ENCODE assay signal across 1 cellular context in the genomic region with DNA sequence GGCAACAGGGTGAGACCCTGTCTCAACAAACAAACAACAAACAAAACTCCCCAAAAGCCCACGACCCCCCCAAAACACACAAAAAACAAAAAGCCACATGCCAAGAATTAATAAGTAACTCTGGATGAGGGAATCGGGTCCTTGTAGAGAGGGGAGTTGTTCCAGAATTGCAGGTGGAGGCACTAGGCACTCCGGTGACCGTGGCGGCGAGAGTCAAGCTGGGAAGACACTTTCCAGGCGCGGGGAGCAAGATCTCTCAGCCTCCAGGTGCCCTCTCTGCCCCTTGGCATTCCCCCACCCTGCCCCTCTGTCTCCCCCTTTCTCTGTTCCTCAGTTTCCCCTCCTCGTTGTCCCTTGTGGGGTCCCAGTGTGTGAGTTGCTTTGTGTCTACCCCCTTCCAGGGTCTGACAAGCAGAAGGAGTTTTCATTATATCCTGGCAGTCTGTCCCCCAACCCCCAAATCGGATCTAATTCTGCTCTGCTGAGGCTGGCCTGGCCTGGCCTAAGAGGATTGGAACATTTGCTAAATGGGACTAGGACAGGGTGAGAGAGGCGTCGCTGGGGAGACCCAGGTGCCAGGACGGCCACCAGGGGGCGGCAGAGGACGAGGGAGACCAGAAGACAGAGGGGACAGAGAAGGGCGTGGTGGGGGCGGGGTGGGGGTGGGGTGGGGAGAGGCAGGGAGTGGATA.
TF ChIP-seq lines count a peak whose summit lies in the region.

No MANE protein-coding gene starts in this region.

TF ChIP-seq in K562, 482 proteins besides CTCF, POLR2A, EP300 and RAD21:
- TF ChIP-seq, protein P1, sequence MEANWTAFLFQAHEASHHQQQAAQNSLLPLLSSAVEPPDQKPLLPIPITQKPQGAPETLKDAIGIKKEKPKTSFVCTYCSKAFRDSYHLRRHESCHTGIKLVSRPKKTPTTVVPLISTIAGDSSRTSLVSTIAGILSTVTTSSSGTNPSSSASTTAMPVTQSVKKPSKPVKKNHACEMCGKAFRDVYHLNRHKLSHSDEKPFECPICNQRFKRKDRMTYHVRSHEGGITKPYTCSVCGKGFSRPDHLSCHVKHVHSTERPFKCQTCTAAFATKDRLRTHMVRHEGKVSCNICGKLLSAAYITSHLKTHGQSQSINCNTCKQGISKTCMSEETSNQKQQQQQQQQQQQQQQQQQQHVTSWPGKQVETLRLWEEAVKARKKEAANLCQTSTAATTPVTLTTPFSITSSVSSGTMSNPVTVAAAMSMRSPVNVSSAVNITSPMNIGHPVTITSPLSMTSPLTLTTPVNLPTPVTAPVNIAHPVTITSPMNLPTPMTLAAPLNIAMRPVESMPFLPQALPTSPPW (CRISPR knock-in tag; IDR thresholded peaks at IDR 0.05), result peak; percentile 62
- TF ChIP-seq, protein P2, sequence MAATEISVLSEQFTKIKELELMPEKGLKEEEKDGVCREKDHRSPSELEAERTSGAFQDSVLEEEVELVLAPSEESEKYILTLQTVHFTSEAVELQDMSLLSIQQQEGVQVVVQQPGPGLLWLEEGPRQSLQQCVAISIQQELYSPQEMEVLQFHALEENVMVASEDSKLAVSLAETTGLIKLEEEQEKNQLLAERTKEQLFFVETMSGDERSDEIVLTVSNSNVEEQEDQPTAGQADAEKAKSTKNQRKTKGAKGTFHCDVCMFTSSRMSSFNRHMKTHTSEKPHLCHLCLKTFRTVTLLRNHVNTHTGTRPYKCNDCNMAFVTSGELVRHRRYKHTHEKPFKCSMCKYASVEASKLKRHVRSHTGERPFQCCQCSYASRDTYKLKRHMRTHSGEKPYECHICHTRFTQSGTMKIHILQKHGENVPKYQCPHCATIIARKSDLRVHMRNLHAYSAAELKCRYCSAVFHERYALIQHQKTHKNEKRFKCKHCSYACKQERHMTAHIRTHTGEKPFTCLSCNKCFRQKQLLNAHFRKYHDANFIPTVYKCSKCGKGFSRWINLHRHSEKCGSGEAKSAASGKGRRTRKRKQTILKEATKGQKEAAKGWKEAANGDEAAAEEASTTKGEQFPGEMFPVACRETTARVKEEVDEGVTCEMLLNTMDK (IDR thresholded peaks at IDR 0.05; ENCODE audit: borderline replicate concordance, insufficient read depth, low read depth, low read length, poor library complexity, severe bottlenecking), result peak; percentile 56
- TF ChIP-seq RFX1 (IDR thresholded peaks at IDR 0.05) (no peak), TARDBP (IDR thresholded peaks at IDR 0.05) (no peak), ZBTB7A (IDR thresholded peaks at IDR 0.05; ENCODE audit: borderline replicate concordance, control insufficient read depth, low read depth, low read length) (peak; percentile 70; the same call in 1 of the 2 replicates), FIP1L1 (IDR thresholded peaks at IDR 0.05; ENCODE audit: low read depth, low read length, poor library complexity, severe bottlenecking) (no peak), RBBP5 (IDR thresholded peaks at IDR 0.05; ENCODE audit: borderline replicate concordance, insufficient read depth, low read length, poor library complexity, severe bottlenecking) (no peak), TSC22D4 (tag; IDR thresholded peaks at IDR 0.05) (no peak), SMC3 (conservative IDR thresholded peaks at IDR 0.05; ENCODE audit: insufficient read depth, low read depth, low read length) (peak; percentile 63), HNRNPK (IDR thresholded peaks at IDR 0.05; ENCODE audit: low read depth, low read length, poor library complexity, severe bottlenecking) (no peak), GATAD2A (IDR thresholded peaks at IDR 0.05) (no peak), MAZ (CRISPR knock-in tag; conservative IDR thresholded peaks at IDR 0.05 in 1 of 2, IDR thresholded peaks at IDR 0.05 in 1 of 2) (peak in 1 of 2 experiments; percentile 67; a peak in 2 of 4 replicates), TEAD1 (CRISPR knock-in tag; IDR thresholded peaks at IDR 0.05) (no peak), ZNF583 (CRISPR knock-in tag; IDR thresholded peaks at IDR 0.05) (no peak), SMARCE1 (IDR thresholded peaks at IDR 0.05) (no peak), TOE1 (IDR thresholded peaks at IDR 0.05; ENCODE audit: borderline replicate concordance) (no peak), TOE1 (CRISPR knock-in tag; IDR thresholded peaks at IDR 0.05; ENCODE audit: borderline replicate concordance, low read depth) (no peak), SPI1 (IDR thresholded peaks at IDR 0.05; ENCODE audit: borderline replicate concordance, low read depth, low read length) (no peak), RCOR1 (IDR thresholded peaks at IDR 0.05; ENCODE audit: borderline replicate concordance in 1 of 2, low read depth in 2 of 2, low read length in 2 of 2) (0 out of 4 replicates have a peak, but pooled peaks of 1 of the 2 experiments have one; percentile 25), RUNX1 (IDR thresholded peaks at IDR 0.05; ENCODE audit: low read depth) (0 out of 2 replicates have a peak, but pooled peaks have one; percentile 31), ZNF707 (CRISPR knock-in tag; conservative IDR thresholded peaks at IDR 0.05) (no peak), ZBTB1 (CRISPR knock-in tag; IDR thresholded peaks at IDR 0.05; ENCODE audit: borderline replicate concordance, low read depth) (no peak), PML (IDR thresholded peaks at IDR 0.05; ENCODE audit: low read length) (no peak), MIER1 (IDR thresholded peaks at IDR 0.05; ENCODE audit: low read depth) (no peak), ZNF165 (CRISPR knock-in tag; IDR thresholded peaks at IDR 0.05; ENCODE audit: borderline replicate concordance) (no peak)
- TF ChIP-seq, protein P3, sequence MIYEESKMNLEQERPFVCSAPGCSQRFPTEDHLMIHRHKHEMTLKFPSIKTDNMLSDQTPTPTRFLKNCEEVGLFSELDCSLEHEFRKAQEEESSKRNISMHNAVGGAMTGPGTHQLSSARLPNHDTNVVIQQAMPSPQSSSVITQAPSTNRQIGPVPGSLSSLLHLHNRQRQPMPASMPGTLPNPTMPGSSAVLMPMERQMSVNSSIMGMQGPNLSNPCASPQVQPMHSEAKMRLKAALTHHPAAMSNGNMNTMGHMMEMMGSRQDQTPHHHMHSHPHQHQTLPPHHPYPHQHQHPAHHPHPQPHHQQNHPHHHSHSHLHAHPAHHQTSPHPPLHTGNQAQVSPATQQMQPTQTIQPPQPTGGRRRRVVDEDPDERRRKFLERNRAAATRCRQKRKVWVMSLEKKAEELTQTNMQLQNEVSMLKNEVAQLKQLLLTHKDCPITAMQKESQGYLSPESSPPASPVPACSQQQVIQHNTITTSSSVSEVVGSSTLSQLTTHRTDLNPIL (CRISPR knock-in tag; IDR thresholded peaks at IDR 0.05), result no peak
- TF ChIP-seq, protein P4, sequence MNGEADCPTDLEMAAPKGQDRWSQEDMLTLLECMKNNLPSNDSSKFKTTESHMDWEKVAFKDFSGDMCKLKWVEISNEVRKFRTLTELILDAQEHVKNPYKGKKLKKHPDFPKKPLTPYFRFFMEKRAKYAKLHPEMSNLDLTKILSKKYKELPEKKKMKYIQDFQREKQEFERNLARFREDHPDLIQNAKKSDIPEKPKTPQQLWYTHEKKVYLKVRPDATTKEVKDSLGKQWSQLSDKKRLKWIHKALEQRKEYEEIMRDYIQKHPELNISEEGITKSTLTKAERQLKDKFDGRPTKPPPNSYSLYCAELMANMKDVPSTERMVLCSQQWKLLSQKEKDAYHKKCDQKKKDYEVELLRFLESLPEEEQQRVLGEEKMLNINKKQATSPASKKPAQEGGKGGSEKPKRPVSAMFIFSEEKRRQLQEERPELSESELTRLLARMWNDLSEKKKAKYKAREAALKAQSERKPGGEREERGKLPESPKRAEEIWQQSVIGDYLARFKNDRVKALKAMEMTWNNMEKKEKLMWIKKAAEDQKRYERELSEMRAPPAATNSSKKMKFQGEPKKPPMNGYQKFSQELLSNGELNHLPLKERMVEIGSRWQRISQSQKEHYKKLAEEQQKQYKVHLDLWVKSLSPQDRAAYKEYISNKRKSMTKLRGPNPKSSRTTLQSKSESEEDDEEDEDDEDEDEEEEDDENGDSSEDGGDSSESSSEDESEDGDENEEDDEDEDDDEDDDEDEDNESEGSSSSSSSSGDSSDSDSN (IDR thresholded peaks at IDR 0.05; ENCODE audit: borderline replicate concordance in 1 of 2, low read depth in 2 of 2, low read length in 2 of 2), result no peak
- TF ChIP-seq, protein P5, sequence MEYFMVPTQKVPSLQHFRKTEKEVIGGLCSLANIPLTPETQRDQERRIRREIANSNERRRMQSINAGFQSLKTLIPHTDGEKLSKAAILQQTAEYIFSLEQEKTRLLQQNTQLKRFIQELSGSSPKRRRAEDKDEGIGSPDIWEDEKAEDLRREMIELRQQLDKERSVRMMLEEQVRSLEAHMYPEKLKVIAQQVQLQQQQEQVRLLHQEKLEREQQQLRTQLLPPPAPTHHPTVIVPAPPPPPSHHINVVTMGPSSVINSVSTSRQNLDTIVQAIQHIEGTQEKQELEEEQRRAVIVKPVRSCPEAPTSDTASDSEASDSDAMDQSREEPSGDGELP (CRISPR knock-in tag; IDR thresholded peaks at IDR 0.05; ENCODE audit: borderline replicate concordance), result peak; percentile 35; the same call in 1 of the 2 replicates
- TF ChIP-seq, protein P6, sequence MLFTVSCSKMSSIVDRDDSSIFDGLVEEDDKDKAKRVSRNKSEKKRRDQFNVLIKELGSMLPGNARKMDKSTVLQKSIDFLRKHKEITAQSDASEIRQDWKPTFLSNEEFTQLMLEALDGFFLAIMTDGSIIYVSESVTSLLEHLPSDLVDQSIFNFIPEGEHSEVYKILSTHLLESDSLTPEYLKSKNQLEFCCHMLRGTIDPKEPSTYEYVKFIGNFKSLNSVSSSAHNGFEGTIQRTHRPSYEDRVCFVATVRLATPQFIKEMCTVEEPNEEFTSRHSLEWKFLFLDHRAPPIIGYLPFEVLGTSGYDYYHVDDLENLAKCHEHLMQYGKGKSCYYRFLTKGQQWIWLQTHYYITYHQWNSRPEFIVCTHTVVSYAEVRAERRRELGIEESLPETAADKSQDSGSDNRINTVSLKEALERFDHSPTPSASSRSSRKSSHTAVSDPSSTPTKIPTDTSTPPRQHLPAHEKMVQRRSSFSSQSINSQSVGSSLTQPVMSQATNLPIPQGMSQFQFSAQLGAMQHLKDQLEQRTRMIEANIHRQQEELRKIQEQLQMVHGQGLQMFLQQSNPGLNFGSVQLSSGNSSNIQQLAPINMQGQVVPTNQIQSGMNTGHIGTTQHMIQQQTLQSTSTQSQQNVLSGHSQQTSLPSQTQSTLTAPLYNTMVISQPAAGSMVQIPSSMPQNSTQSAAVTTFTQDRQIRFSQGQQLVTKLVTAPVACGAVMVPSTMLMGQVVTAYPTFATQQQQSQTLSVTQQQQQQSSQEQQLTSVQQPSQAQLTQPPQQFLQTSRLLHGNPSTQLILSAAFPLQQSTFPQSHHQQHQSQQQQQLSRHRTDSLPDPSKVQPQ (CRISPR knock-in tag; IDR thresholded peaks at IDR 0.05; ENCODE audit: borderline replicate concordance), result no peak
- TF ChIP-seq, protein P7, sequence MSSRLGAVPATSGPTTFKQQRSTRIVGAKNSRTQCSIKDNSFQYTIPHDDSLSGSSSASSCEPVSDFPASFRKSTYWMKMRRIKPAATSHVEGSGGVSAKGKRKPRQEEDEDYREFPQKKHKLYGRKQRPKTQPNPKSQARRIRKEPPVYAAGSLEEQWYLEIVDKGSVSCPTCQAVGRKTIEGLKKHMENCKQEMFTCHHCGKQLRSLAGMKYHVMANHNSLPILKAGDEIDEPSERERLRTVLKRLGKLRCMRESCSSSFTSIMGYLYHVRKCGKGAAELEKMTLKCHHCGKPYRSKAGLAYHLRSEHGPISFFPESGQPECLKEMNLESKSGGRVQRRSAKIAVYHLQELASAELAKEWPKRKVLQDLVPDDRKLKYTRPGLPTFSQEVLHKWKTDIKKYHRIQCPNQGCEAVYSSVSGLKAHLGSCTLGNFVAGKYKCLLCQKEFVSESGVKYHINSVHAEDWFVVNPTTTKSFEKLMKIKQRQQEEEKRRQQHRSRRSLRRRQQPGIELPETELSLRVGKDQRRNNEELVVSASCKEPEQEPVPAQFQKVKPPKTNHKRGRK (tag; IDR thresholded peaks at IDR 0.05), result no peak
- TF ChIP-seq, protein P8, sequence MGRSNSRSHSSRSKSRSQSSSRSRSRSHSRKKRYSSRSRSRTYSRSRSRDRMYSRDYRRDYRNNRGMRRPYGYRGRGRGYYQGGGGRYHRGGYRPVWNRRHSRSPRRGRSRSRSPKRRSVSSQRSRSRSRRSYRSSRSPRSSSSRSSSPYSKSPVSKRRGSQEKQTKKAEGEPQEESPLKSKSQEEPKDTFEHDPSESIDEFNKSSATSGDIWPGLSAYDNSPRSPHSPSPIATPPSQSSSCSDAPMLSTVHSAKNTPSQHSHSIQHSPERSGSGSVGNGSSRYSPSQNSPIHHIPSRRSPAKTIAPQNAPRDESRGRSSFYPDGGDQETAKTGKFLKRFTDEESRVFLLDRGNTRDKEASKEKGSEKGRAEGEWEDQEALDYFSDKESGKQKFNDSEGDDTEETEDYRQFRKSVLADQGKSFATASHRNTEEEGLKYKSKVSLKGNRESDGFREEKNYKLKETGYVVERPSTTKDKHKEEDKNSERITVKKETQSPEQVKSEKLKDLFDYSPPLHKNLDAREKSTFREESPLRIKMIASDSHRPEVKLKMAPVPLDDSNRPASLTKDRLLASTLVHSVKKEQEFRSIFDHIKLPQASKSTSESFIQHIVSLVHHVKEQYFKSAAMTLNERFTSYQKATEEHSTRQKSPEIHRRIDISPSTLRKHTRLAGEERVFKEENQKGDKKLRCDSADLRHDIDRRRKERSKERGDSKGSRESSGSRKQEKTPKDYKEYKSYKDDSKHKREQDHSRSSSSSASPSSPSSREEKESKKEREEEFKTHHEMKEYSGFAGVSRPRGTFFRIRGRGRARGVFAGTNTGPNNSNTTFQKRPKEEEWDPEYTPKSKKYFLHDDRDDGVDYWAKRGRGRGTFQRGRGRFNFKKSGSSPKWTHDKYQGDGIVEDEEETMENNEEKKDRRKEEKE (IDR thresholded peaks at IDR 0.05; ENCODE audit: borderline replicate concordance in 1 of 2, control insufficient read depth in 1 of 2, low read depth in 2 of 2, low read length in 1 of 2), result no peak
TF ChIP-seq in K562: peak in this region for 8.
